ENCODE assay signal across 21 cellular contexts in the genomic region with DNA sequence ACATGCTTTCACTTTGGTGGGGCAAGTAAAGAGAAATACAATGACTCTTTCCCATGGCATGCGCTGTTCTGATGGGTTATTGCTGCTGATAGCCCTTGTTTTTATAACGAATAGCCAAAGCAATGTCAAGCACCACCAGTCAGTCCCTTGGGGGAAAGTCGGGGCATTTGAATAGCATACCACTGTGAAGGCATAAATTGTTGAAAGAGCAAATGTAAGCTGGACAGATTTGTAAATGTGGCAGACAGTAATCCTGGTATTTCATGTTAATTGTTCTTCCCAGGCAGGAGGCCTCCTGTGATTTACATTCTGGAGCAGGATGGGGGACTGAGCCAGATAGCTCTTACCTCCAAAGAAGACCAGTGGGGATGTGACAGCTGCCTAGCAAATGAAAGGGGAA.
DNase-seq lines count a peak whose midpoint lies in the region; TF ChIP-seq lines count a peak whose summit lies in the region.
"Had no signal": no experiment of that assay in that cellular context is flagged by ENCODE, and none has a peak within 500 bp of the region (broad histone marks: within the 10 kb centered on the region; RNA-seq: fewer than 3 reads in every experiment).

No MANE protein-coding gene starts in this region.

- peaks cover 1% of the 10 kb centered on the region; the same call in 1 of the 2 replicates for H3K27me3 ChIP-seq in H7 (ENCODE audit: control insufficient read depth, insufficient read depth, low read length)
- no peaks in the 10 kb centered on the region for H3K27me3 ChIP-seq in brain microvascular endothelial cell (replicated peaks)

- TF ChIP-seq CTCF in brain microvascular endothelial cell (IDR thresholded peaks at IDR 0.05; ENCODE audit: low read depth, low read length, missing control alignments), result no peak

- DNase-seq in AG20443 (ENCODE audit: low spot score) (peak; percentile 57), H7 (peak; percentile 19), brain microvascular endothelial cell (peak; percentile 23), iPS-NIHi11 (ENCODE audit: low spot score) (peak; percentile 48), GOT3 (lab: John Stamatoyannopoulos, UW) (no peak), islet precursor cell (no peak), NCI-H524 (lab: John Stamatoyannopoulos, UW) (no peak), epidermal melanocyte (ENCODE audit: insufficient read length, low spot score) (no peak)
- DNase-seq: AML-193; Caco-2; CD4-positive, CD25-positive, alpha-beta regulatory T cell; HFFc6; NCI-H1417; NCI-H1930; NCI-H2171 treated with DMSO at 0.1 percent for 48 hours; NCI-H446 treated with DMSO at 0.1 percent for 48 hours; NCI-H748 treated with DMSO at 0.1 percent for 48 hours; RPMI8226; SIG-M5 had no signal

- H3K27ac ChIP-seq in brain microvascular endothelial cell, result no peak overlapping the region
- H3K27ac ChIP-seq: A549 had no signal

- in situ Hi-C loops in brain microvascular endothelial cell (cut with HindIII; ENCODE audit: low pct_ligation_motif_present, low sequenced_read_pairs), result no loop called here

- no peaks in the 10 kb centered on the region for H3K36me3 ChIP-seq in H7 (replicated peaks; ENCODE audit: control insufficient read depth, insufficient read depth, low read length)
- H3K36me3 ChIP-seq in brain microvascular endothelial cell (replicated peaks), result no peaks in the 10 kb centered on the region

- H3K4me3 ChIP-seq in H7 (ENCODE audit: insufficient read depth, low read depth, low read length) (no peak overlapping the region), brain microvascular endothelial cell (ENCODE audit: low read depth, low read length) (no peak overlapping the region)
- H3K4me3 ChIP-seq: A549, GM12878 had no signal

Comparison
In these comparisons a context has a peak if more than half of its experiments do, and no peak if none do; other contexts are left out.
1. DNase-seq: peak in AG20443 (single experiment), H7 (single experiment), brain microvascular endothelial cell (single experiment) and iPS-NIHi11 (single experiment); none in GOT3 (single experiment), islet precursor cell (single experiment), NCI-H524 (0 of 2) and epidermal melanocyte (single experiment).